ENCODE assay signal across 1 cellular context in genomic region chr12:2640281-2640680, GRCh38.
TF ChIP-seq lines count a peak whose summit lies in the region.

No MANE protein-coding gene starts in this region.

TF ChIP-seq in SK-N-SH treated with all-trans-retinoic acid at 6 μM for 48 hours, 23 proteins besides CTCF, POLR2A, EP300 and RAD21 (continued from another document):
- no peak for TF ChIP-seq ZNF70 (CRISPR knock-in tag; IDR thresholded peaks at IDR 0.05)
- TF ChIP-seq POU6F1 (CRISPR knock-in tag; IDR thresholded peaks at IDR 0.05; ENCODE audit: borderline replicate concordance, low read depth), result no peak
- no peak for TF ChIP-seq GLIS3 (CRISPR knock-in tag; IDR thresholded peaks at IDR 0.05)
- TF ChIP-seq ZC3H10 (CRISPR knock-in tag; IDR thresholded peaks at IDR 0.05), result no peak
